In the genomic region with DNA sequence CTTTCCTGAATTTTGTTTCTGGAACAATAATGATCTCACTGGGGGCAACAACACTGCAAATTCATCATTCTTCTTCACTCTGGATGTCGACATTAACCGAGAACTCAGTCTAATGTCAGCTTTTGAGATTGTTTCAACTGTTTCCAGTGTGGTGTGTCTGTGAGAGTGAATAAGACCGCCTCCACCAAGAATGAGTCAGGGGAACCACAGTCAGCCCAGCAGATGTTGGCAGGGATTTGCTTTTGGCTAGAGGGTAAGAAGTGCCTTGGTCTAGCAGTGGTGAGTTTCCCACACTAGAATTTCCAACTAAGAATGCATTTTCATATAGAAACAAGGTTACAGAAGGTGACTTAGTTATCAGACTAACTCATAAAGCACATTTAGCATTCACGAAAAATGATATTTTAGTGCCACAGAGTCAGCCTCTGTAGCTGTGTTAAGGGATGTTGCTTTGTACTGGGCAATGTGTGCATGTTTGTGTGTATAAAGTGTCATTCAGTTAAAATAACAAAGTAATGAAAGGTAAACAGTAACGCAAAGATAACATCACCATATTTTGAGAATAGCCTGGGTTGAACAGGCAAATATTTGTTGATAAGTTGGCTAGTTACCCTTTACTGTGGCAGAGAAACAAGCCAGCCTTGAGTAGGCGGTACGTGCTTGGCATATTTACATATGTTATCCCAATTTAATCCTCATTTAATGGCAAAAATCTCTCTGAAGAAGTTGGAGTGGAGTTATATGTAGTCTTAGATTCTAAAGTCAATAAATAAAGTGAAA, we compare ENCODE assay signal across 9 cellular contexts. TPM values are rescaled to one million over a fixed set of nuclear protein-coding genes. Genes with fewer than 3 reads are reported as not detected.
DNase-seq lines count a peak whose midpoint lies in the region; ATAC-seq and TF ChIP-seq lines count a peak whose summit lies in the region.
"Had no signal": no experiment of that assay in that cellular context is flagged by ENCODE, and none has a peak within 500 bp of the region (broad histone marks: within the 10 kb centered on the region; RNA-seq: fewer than 3 reads in every experiment).

No MANE protein-coding gene starts in this region.

- no peaks in the 10 kb centered on the region for H3K9me3 ChIP-seq in spleen

- H3K27ac Mint-ChIP-seq in activated T-helper 17 cell treated with anti-CD3 and anti-CD28 coated beads, Interleukin-2, amount 50 U/mL, for 72 hours, result peak overlapping the region; percentile 21
- H3K27ac Mint-ChIP-seq: naive B cell had no signal

- no peaks in the 10 kb centered on the region for H3K4me1 ChIP-seq in spleen

- no peaks in the 10 kb centered on the region for H3K27me3 ChIP-seq in spleen (replicated peaks in 1 of 7)

- intact Hi-C loops in spleen (cut with DNase I; ENCODE audit: low total_unique reads), result loop anchor here (5.0 kb wide), 1 partner anchor 277 kb away; no protein-coding TSS in a partner anchor

- no peak for TF ChIP-seq POLR2A in spleen (IDR thresholded peaks at IDR 0.05)

- H3K36me3 Mint-ChIP-seq in activated T-helper 17 cell treated with anti-CD3 and anti-CD28 coated beads, Interleukin-2, amount 50 U/mL, for 72 hours (ENCODE audit: low read depth), result no peaks in the 10 kb centered on the region
- H3K36me3 Mint-ChIP-seq: naive B cell had no signal

- H3K9me3 Mint-ChIP-seq in activated T-helper 17 cell treated with anti-CD3 and anti-CD28 coated beads, Interleukin-2, amount 50 U/mL, for 72 hours, result no peaks in the 10 kb centered on the region
- H3K9me3 Mint-ChIP-seq: naive B cell had no signal

- TF ChIP-seq CTCF in AG09309 (IDR thresholded peaks at IDR 0.05; ENCODE audit: control insufficient read depth, insufficient read depth, low read depth, low read length, missing control alignments), result no peak
- TF ChIP-seq CTCF in spleen (IDR thresholded peaks at IDR 0.05 in 8 of 11, conservative IDR thresholded peaks at IDR 0.05 in 3 of 11), result no peak

- H3K27me3 Mint-ChIP-seq in activated T-helper 17 cell treated with anti-CD3 and anti-CD28 coated beads, Interleukin-2, amount 50 U/mL, for 72 hours, result no peaks in the 10 kb centered on the region

- 74 to 90% (median 85%) methylated on average over 7 of the region's 7 CpGs for WGBS in spleen, 5 donors

- H3K4me3 Mint-ChIP-seq in activated T-helper 17 cell treated with anti-CD3 and anti-CD28 coated beads, Interleukin-2, amount 50 U/mL, for 72 hours, result peak overlapping the region; percentile 14
- H3K4me3 Mint-ChIP-seq: naive B cell had no signal

- ATAC-seq in activated T-helper 17 cell treated with anti-CD3 and anti-CD28 coated beads, Interleukin-2, amount 50 U/mL, for 72 hours (replicated peaks), result peak; percentile 99
- no peak for ATAC-seq in GM19452 (IDR thresholded peaks at IDR 0.05; ENCODE audit: unreplicated experiment)

- no peaks in the 10 kb centered on the region for H3K36me3 ChIP-seq in spleen

- DNase-seq in AG09309 (ENCODE audit: low read depth) (peak; percentile 80), HCEC 1CT (peak; percentile 79), medulla oblongata (ENCODE audit: extremely low spot score) (peak; percentile 44), KG1 (lab: John Stamatoyannopoulos, UW) (no peak), spleen (no peak), NCI-H345 treated with DMSO at 0.1 percent for 48 hours (lab: John Stamatoyannopoulos, UW; ENCODE audit: unreplicated experiment) (no peak)
- DNase-seq: naive B cell had no signal

- H3K4me3 ChIP-seq in AG09309 (ENCODE audit: control insufficient read depth, low read depth, low read length) (no peak overlapping the region), spleen (no peak overlapping the region)

- H3K4me1 Mint-ChIP-seq in activated T-helper 17 cell treated with anti-CD3 and anti-CD28 coated beads, Interleukin-2, amount 50 U/mL, for 72 hours, result peaks cover 6% of the 10 kb centered on the region
- H3K4me1 Mint-ChIP-seq: naive B cell had no signal

- no peak overlapping the region for H3K27ac ChIP-seq in spleen

RNA-seq across cellular contexts. Expression of a gene that starts 33.8 kb away (rescaled TPM):
- not detected for total RNA-seq in activated T-helper 17 cell treated with anti-CD3 and anti-CD28 coated beads, Interleukin-2, amount 50 U/mL, for 72 hours
- total RNA-seq in spleen, result under 1 TPM in 1 of 7 donors, not detected in 6; 0.30 TPM
- polyA plus RNA-seq in spleen, result not detected

Comparison
In these comparisons a context has a peak if more than half of its experiments do, and no peak if none do; other contexts are left out.
1. DNase-seq: peak in AG09309 (single experiment), HCEC 1CT (single experiment) and medulla oblongata (single experiment); none in KG1 (single experiment), spleen (single experiment) and NCI-H345 treated with DMSO at 0.1 percent for 48 hours (single experiment).